Comparison of ENCODE assay signal across 18 cellular contexts in genomic region chr20:32458837-32459220, GRCh38.
DNase-seq lines count a peak whose midpoint lies in the region; ATAC-seq and TF ChIP-seq lines count a peak whose summit lies in the region.
"Had no signal": no experiment of that assay in that cellular context is flagged by ENCODE, and none has a peak within 500 bp of the region (broad histone marks: within the 10 kb centered on the region; RNA-seq: fewer than 3 reads in every experiment).

No MANE protein-coding gene starts in this region.

- no peaks in the 10 kb centered on the region for H3K9me3 Mint-ChIP-seq in central memory CD8-positive, alpha-beta T cell
- H3K9me3 Mint-ChIP-seq in naive thymus-derived CD4-positive, alpha-beta T cell, result no peaks in the 10 kb centered on the region
- H3K9me3 Mint-ChIP-seq: activated T-helper 1 cell treated with anti-CD3 and anti-CD28 coated beads, Interleukin-12 subunit alpha, Interleukin-12 subunit beta, Interleukin-2, Interleukin-4 antibody, amounts not matched to agents 30 ng/mL and 10 ng/mL and 1 ng/mL, durations not matched to agents 14 hours and 24 hours and 36 hours had no signal

- H3K36me3 ChIP-seq in cardiac muscle cell (no peaks in the 10 kb centered on the region), right atrium auricular region (no peaks in the 10 kb centered on the region), tibial nerve (peaks cover 0 to 30% (median 0%) of the 10 kb centered on the region in 3 donors)
- H3K36me3 ChIP-seq in naive thymus-derived CD4-positive, alpha-beta T cell (ENCODE audit: control insufficient read depth in 2 of 3, insufficient read depth in 3 of 3, low read length in 3 of 3), result peaks cover 0 to 87% (median 3%) of the 10 kb centered on the region in 3 experiments
- H3K36me3 ChIP-seq: uterus had no signal

- POLR2A ChIA-PET in naive thymus-derived CD4-positive, alpha-beta T cell (lab: Charles Lee), result no interaction called here

- H3K27me3 ChIP-seq in cardiac muscle cell (no peaks in the 10 kb centered on the region), right atrium auricular region (no peaks in the 10 kb centered on the region), tibial nerve (no peaks in the 10 kb centered on the region)
- H3K27me3 ChIP-seq in naive thymus-derived CD4-positive, alpha-beta T cell (ENCODE audit: control insufficient read depth in 2 of 2, insufficient read depth in 2 of 2, low read length in 2 of 2), result no peaks in the 10 kb centered on the region
- H3K27me3 ChIP-seq: esophagus muscularis mucosa, uterus had no signal

- H3K4me3 ChIP-seq in cardiac muscle cell (no peak overlapping the region), right atrium auricular region (no peak overlapping the region), tibial nerve (no peak overlapping the region), foreskin fibroblast (ENCODE audit: low read depth in 1 of 2, low read length in 2 of 2) (no peak overlapping the region)
- no peak overlapping the region for H3K4me3 ChIP-seq in naive thymus-derived CD4-positive, alpha-beta T cell (ENCODE audit: low read length)
- H3K4me3 ChIP-seq: A549, esophagus muscularis mucosa, uterus had no signal

- H3K9me3 ChIP-seq in cardiac muscle cell (ENCODE audit: low read depth) (no peaks in the 10 kb centered on the region), right atrium auricular region (no peaks in the 10 kb centered on the region), tibial nerve (no peaks in the 10 kb centered on the region)
- no peaks in the 10 kb centered on the region for H3K9me3 ChIP-seq in naive thymus-derived CD4-positive, alpha-beta T cell (ENCODE audit: control insufficient read depth in 2 of 3, low read length in 3 of 3)
- H3K9me3 ChIP-seq: A549, esophagus muscularis mucosa, uterus had no signal

- no peak for ATAC-seq in central memory CD8-positive, alpha-beta T cell (replicated peaks; ENCODE audit: extremely low read depth, poor library complexity, severe bottlenecking)
- ATAC-seq in naive thymus-derived CD4-positive, alpha-beta T cell, result no peak
- no peak for ATAC-seq in GM21619 (IDR thresholded peaks at IDR 0.05; ENCODE audit: unreplicated experiment)
- ATAC-seq: activated CD4-positive, CD25-positive, alpha-beta regulatory T cell treated with anti-CD3 and anti-CD28 coated beads, Interleukin-2, amount 50 U/mL, for 24 hours had no signal

- no peak overlapping the region for H3K4me3 Mint-ChIP-seq in central memory CD8-positive, alpha-beta T cell
- no peak overlapping the region for H3K4me3 Mint-ChIP-seq in naive thymus-derived CD4-positive, alpha-beta T cell
- H3K4me3 Mint-ChIP-seq: activated T-helper 1 cell treated with anti-CD3 and anti-CD28 coated beads, Interleukin-12 subunit alpha, Interleukin-12 subunit beta, Interleukin-2, Interleukin-4 antibody, amounts not matched to agents 30 ng/mL and 10 ng/mL and 1 ng/mL, durations not matched to agents 14 hours and 24 hours and 36 hours had no signal

- H3K27ac Mint-ChIP-seq in central memory CD8-positive, alpha-beta T cell (ENCODE audit: low read depth), result peak overlapping the region; percentile 82
- peak overlapping the region in 6 of 9 donors; percentile 39 to 79 (median 70) for H3K27ac Mint-ChIP-seq in naive thymus-derived CD4-positive, alpha-beta T cell
- H3K27ac Mint-ChIP-seq: activated T-helper 1 cell treated with anti-CD3 and anti-CD28 coated beads, Interleukin-12 subunit alpha, Interleukin-12 subunit beta, Interleukin-2, Interleukin-4 antibody, amounts not matched to agents 30 ng/mL and 10 ng/mL and 1 ng/mL, durations not matched to agents 14 hours and 24 hours and 36 hours had no signal

- peaks cover 10% of the 10 kb centered on the region for H3K4me1 Mint-ChIP-seq in central memory CD8-positive, alpha-beta T cell
- peaks cover 2 to 13% (median 6%) of the 10 kb centered on the region in 7 donors for H3K4me1 Mint-ChIP-seq in naive thymus-derived CD4-positive, alpha-beta T cell

- peaks cover 22% of the 10 kb centered on the region for H3K36me3 Mint-ChIP-seq in central memory CD8-positive, alpha-beta T cell (ENCODE audit: insufficient read depth)
- peaks cover 0 to 4% (median 0%) of the 10 kb centered on the region in 5 donors for H3K36me3 Mint-ChIP-seq in naive thymus-derived CD4-positive, alpha-beta T cell

- peaks cover 25% of the 10 kb centered on the region for H3K4me1 ChIP-seq in cardiac muscle cell (ENCODE audit: low read depth)
- peaks cover 0 to 29% of the 10 kb centered on the region in 2 donors for H3K4me1 ChIP-seq in right atrium auricular region
- H3K4me1 ChIP-seq in naive thymus-derived CD4-positive, alpha-beta T cell (ENCODE audit: control insufficient read depth in 2 of 2, insufficient read depth in 2 of 2, low read length in 2 of 2), result no peaks in the 10 kb centered on the region
- peaks cover 0 to 76% (median 37%) of the 10 kb centered on the region in 4 donors for H3K4me1 ChIP-seq in tibial nerve

- CTCF ChIA-PET in naive thymus-derived CD4-positive, alpha-beta T cell (lab: Charles Lee), result interaction anchor here (0.7 kb wide), 1 partner anchor 57 kb away, joined by 3 read pairs; no protein-coding TSS in a partner anchor

- DNase-seq in cardiac muscle cell (ENCODE audit: low read depth in 1 of 2, low spot score in 1 of 2), result no peak
- no peak for DNase-seq in right atrium auricular region (ENCODE audit: low spot score)
- DNase-seq in central memory CD8-positive, alpha-beta T cell (ENCODE audit: low spot score in 2 of 2), result no peak
- DNase-seq in naive thymus-derived CD4-positive, alpha-beta T cell, result no peak
- DNase-seq in tibial nerve (ENCODE audit: low spot score in 2 of 2), result no peak
- DNase-seq in SW 1271 (lab: John Stamatoyannopoulos, UW), result no peak
- DNase-seq in foreskin fibroblast, result no peak
- DNase-seq: DMS79; NCI-H1048; NCI-H2081; stimulated activated CD4-positive, alpha-beta T cell treated with anti-CD3 and anti-CD28 coated beads, Interleukin-1b, Interleukin-23, amount 100 ng/mL, for 48 hours; T-helper 9 cell; uterus had no signal

- no peak for TF ChIP-seq CTCF in cardiac muscle cell (IDR thresholded peaks at IDR 0.05; ENCODE audit: low read depth, low read length)
- no peak for TF ChIP-seq CTCF in right atrium auricular region (IDR thresholded peaks at IDR 0.05)
- TF ChIP-seq CTCF in tibial nerve (IDR thresholded peaks at IDR 0.05), result no peak
- no peak for TF ChIP-seq CTCF in foreskin fibroblast (IDR thresholded peaks at IDR 0.05; ENCODE audit: low read depth, low read length)

- no peak for TF ChIP-seq EP300 in tibial nerve (IDR thresholded peaks at IDR 0.05)

- 59 to 68% methylated on average over 7 to 10 of the region's 12 CpGs for WGBS in tibial nerve, 2 donors

- H3K27ac ChIP-seq in cardiac muscle cell, result peak overlapping the region; percentile 90
- no peak overlapping the region for H3K27ac ChIP-seq in right atrium auricular region
- H3K27ac ChIP-seq in naive thymus-derived CD4-positive, alpha-beta T cell (ENCODE audit: low read depth, low read length), result no peak overlapping the region
- peak overlapping the region in 3 of 4 donors; percentile 27 to 85 (median 77) for H3K27ac ChIP-seq in tibial nerve
- H3K27ac ChIP-seq: esophagus muscularis mucosa, uterus had no signal

- intact Hi-C loops in naive thymus-derived CD4-positive, alpha-beta T cell (cut with micrococcal nuclease), result no loop called here

- no peak for TF ChIP-seq POLR2A in tibial nerve (IDR thresholded peaks at IDR 0.05)

- H3K27me3 Mint-ChIP-seq in central memory CD8-positive, alpha-beta T cell, result no peaks in the 10 kb centered on the region
- H3K27me3 Mint-ChIP-seq in naive thymus-derived CD4-positive, alpha-beta T cell, result no peaks in the 10 kb centered on the region

Comparison
In these comparisons a context has a peak if more than half of its experiments do, and no peak if none do; other contexts are left out.
1. H3K27ac ChIP-seq: peak in cardiac muscle cell (single experiment) and tibial nerve (3 of 4); none in right atrium auricular region (0 of 2) and naive thymus-derived CD4-positive, alpha-beta T cell (single experiment).